ENCODE assay signal across 1 cellular context in the genomic region with DNA sequence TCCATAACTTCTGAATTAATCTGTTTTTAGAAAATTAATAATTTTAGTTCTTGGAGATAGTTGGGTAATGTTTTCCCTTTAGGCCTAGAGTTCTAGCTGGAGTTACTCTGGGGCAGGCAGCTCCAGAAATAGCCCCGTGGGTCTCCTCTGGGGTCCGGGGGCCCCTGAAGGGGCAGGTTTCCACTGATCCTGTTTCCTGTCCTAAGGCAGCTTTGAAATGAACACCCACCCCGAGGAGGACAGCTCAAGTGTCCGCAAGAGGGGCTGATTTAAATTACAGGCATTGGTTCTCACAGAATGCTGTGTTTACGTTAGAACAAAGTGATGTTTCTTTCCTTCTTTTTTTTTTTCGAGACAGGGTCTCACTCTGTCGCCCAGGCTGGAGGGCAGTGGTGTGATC.
TF ChIP-seq lines count a peak whose summit lies in the region.

No MANE protein-coding gene starts in this region.

TF ChIP-seq in GM12878, 131 proteins besides CTCF, POLR2A, EP300 and RAD21:
- TF ChIP-seq, protein P1, sequence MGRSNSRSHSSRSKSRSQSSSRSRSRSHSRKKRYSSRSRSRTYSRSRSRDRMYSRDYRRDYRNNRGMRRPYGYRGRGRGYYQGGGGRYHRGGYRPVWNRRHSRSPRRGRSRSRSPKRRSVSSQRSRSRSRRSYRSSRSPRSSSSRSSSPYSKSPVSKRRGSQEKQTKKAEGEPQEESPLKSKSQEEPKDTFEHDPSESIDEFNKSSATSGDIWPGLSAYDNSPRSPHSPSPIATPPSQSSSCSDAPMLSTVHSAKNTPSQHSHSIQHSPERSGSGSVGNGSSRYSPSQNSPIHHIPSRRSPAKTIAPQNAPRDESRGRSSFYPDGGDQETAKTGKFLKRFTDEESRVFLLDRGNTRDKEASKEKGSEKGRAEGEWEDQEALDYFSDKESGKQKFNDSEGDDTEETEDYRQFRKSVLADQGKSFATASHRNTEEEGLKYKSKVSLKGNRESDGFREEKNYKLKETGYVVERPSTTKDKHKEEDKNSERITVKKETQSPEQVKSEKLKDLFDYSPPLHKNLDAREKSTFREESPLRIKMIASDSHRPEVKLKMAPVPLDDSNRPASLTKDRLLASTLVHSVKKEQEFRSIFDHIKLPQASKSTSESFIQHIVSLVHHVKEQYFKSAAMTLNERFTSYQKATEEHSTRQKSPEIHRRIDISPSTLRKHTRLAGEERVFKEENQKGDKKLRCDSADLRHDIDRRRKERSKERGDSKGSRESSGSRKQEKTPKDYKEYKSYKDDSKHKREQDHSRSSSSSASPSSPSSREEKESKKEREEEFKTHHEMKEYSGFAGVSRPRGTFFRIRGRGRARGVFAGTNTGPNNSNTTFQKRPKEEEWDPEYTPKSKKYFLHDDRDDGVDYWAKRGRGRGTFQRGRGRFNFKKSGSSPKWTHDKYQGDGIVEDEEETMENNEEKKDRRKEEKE (IDR thresholded peaks at IDR 0.05): no peak
- no peak for TF ChIP-seq NR2C2 (IDR thresholded peaks at IDR 0.05; ENCODE audit: borderline replicate concordance, control insufficient read depth, insufficient read length, low read depth)
- TF ChIP-seq GATAD2B (conservative IDR thresholded peaks at IDR 0.05; ENCODE audit: low read depth): no peak
